Comparison of ENCODE assay signal across 8 cellular contexts in the genomic region with DNA sequence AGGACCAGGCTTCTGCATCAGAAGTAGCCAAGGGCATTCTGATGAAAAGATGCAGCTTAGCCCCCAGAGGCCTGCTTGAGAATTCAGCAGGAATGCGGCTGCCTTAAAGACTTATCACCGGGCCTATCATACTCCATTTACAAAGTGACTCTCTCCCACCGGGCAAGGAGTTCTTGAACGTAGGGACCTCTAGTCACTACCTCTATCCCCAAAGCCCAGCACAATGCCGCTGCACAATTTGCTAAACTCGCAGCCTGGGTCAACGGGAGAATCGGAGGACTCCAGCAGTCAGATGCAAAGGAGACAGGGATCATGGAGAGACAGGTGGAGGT. TPM values are rescaled to one million over a fixed set of nuclear protein-coding genes. Genes with fewer than 3 reads are reported as not detected.
A peak's percentile ranks its signal among the peaks of the same experiment; 100 is the strongest.
DNase-seq lines count a peak whose midpoint lies in the region; ATAC-seq and TF ChIP-seq lines count a peak whose summit lies in the region.

No MANE protein-coding gene starts in this region.

- intact Hi-C loops in esophagus muscularis mucosa (cut with DNase I) = loop anchor here (10.0 kb wide), 2 partner anchors 563 to 733 kb away; a partner anchor contains a TSS

- peak overlapping the region; percentile 91 for H3K4me3 ChIP-seq in SJCRH30
- peak overlapping the region; percentile 78 to 100 (median 92) for H3K4me3 ChIP-seq in esophagus muscularis mucosa

- H3K4me1 ChIP-seq in SJCRH30 (peaks cover 5% of the 10 kb centered on the region; the same call in 1 of the 2 replicates), esophagus muscularis mucosa (peaks cover 22 to 52% (median 30%) of the 10 kb centered on the region in 4 donors)

- H3K9me3 Mint-ChIP-seq in T-helper 1 cell treated with Interleukin-12 subunit alpha and Interleukin-12 subunit beta and Interleukin-4 antibody, amounts not matched to agents 30 μg/mL and 1 μg/mL, for 36 hours = no peaks in the 10 kb centered on the region
- no peaks in the 10 kb centered on the region for H3K9me3 Mint-ChIP-seq in neural crest cell

- WGBS in esophagus muscularis mucosa = 1% methylated on average over 8 of the region's 8 CpGs

- H3K27me3 ChIP-seq in SJCRH30 (no peaks in the 10 kb centered on the region), esophagus muscularis mucosa (no peaks in the 10 kb centered on the region)

- H3K27me3 Mint-ChIP-seq in T-helper 1 cell treated with Interleukin-12 subunit alpha and Interleukin-12 subunit beta and Interleukin-4 antibody, amounts not matched to agents 30 μg/mL and 1 μg/mL, for 36 hours (ENCODE audit: low read depth) = no peaks in the 10 kb centered on the region
- peaks cover 6% of the 10 kb centered on the region for H3K27me3 Mint-ChIP-seq in neural crest cell (ENCODE audit: low read depth)

- DNase-seq in T-helper 1 cell (no peak), SJCRH30 (no peak), esophagus muscularis mucosa (ENCODE audit: extremely low spot score) (no peak), neural crest cell (ENCODE audit: low read depth, low spot score) (no peak), MV-4-11 (lab: John Stamatoyannopoulos, UW) (no peak), left lobe of liver (ENCODE audit: low spot score) (no peak)

- no peaks in the 10 kb centered on the region for H3K9me3 ChIP-seq in SJCRH30 (replicated peaks)
- H3K9me3 ChIP-seq in esophagus muscularis mucosa = no peaks in the 10 kb centered on the region

- TF ChIP-seq POLR2A in esophagus muscularis mucosa (IDR thresholded peaks at IDR 0.05; ENCODE audit: low read depth) = no peak

- peak overlapping the region; percentile 80 for H3K27ac ChIP-seq in SJCRH30
- H3K27ac ChIP-seq in esophagus muscularis mucosa (replicated peaks in 1 of 4) = peak overlapping the region; percentile 93 to 99 (median 96)

- peak overlapping the region; percentile 87 for H3K27ac Mint-ChIP-seq in T-helper 1 cell treated with Interleukin-12 subunit alpha and Interleukin-12 subunit beta and Interleukin-4 antibody, amounts not matched to agents 30 μg/mL and 1 μg/mL, for 36 hours
- H3K27ac Mint-ChIP-seq in neural crest cell (ENCODE audit: unreplicated experiment) = peak overlapping the region; percentile 98

- TF ChIP-seq EP300 in esophagus muscularis mucosa (IDR thresholded peaks at IDR 0.05) = no peak

- peaks cover 7% of the 10 kb centered on the region; the same call in 1 of the 2 replicates for H3K36me3 ChIP-seq in SJCRH30
- H3K36me3 ChIP-seq in esophagus muscularis mucosa = peaks cover 1 to 24% (median 21%) of the 10 kb centered on the region in 4 donors

- H3K4me3 Mint-ChIP-seq in T-helper 1 cell treated with Interleukin-12 subunit alpha and Interleukin-12 subunit beta and Interleukin-4 antibody, amounts not matched to agents 30 μg/mL and 1 μg/mL, for 36 hours = peak overlapping the region; percentile 99
- H3K4me3 Mint-ChIP-seq in neural crest cell = peak overlapping the region; percentile 100

- H3K36me3 Mint-ChIP-seq in T-helper 1 cell treated with Interleukin-12 subunit alpha and Interleukin-12 subunit beta and Interleukin-4 antibody, amounts not matched to agents 30 μg/mL and 1 μg/mL, for 36 hours (ENCODE audit: low read depth) = peaks cover 14% of the 10 kb centered on the region
- no peaks in the 10 kb centered on the region for H3K36me3 Mint-ChIP-seq in neural crest cell (ENCODE audit: low read depth)

- H3K4me1 Mint-ChIP-seq in T-helper 1 cell treated with Interleukin-12 subunit alpha and Interleukin-12 subunit beta and Interleukin-4 antibody, amounts not matched to agents 30 μg/mL and 1 μg/mL, for 36 hours (ENCODE audit: low read depth) = peaks cover 31% of the 10 kb centered on the region
- peaks cover 22% of the 10 kb centered on the region for H3K4me1 Mint-ChIP-seq in neural crest cell

- no peak for TF ChIP-seq CTCF in esophagus muscularis mucosa (IDR thresholded peaks at IDR 0.05)
- peak; percentile 18 for TF ChIP-seq CTCF in neural crest cell (conservative IDR thresholded peaks at IDR 0.05)

- ATAC-seq in HG02938 (IDR thresholded peaks at IDR 0.05; ENCODE audit: unreplicated experiment) (peak; percentile 5), left lobe of liver (no peak)

RNA-seq across cellular contexts. Expression of a gene that starts 0.7 kb away (rescaled TPM):
- 39.0 and 45.6 TPM in 2 replicates for total RNA-seq in SJCRH30 (2014; rRNA removed; shearing (Covaris generic))
- total RNA-seq in esophagus muscularis mucosa (10 to 100 TPM; 12.5 to 18.7 (median 15.7) TPM), neural crest cell (29.3 and 30.5 TPM in 2 replicates), left lobe of liver (4.8 TPM)

RNA-seq across cellular contexts. Expression of a gene that starts 27.8 kb away (rescaled TPM):
- not detected in 2 replicates for total RNA-seq in SJCRH30 (2014; rRNA removed; shearing (Covaris generic))
- total RNA-seq in esophagus muscularis mucosa = not detected
- not detected in 2 replicates for total RNA-seq in neural crest cell
- total RNA-seq in left lobe of liver = not detected

RNA-seq across cellular contexts. Expression of a gene that starts 39.0 kb away (rescaled TPM):
- not detected in 2 replicates for total RNA-seq in SJCRH30 (2014; rRNA removed; shearing (Covaris generic))
- total RNA-seq in esophagus muscularis mucosa (not detected), neural crest cell (not detected in 2 replicates), left lobe of liver (not detected)
